In the genomic region with DNA sequence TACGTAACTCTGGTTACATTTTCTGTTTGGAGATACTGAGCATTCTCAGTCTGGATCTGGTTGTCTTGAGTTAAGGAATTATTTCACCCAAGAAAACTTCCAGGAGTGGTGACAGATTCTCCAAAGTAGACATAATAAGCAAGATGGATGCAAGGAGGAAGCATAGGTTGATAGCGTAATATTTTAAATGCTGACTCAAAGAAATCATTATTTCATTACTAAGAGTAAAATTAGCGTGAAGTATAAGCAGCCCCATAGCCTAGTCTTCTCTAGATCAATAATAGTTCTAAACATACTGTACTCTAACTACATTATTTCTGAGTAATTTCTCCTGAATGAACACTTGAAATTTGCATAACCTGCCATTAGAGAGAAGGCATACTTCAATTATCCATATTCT, we compare ENCODE assay signal across 7 cellular contexts. TPM values are rescaled to one million over a fixed set of nuclear protein-coding genes. Genes with fewer than 3 reads are reported as not detected.
"Had no signal": no experiment of that assay in that cellular context is flagged by ENCODE, and none has a peak within 500 bp of the region (broad histone marks: within the 10 kb centered on the region; RNA-seq: fewer than 3 reads in every experiment).

No MANE protein-coding gene starts in this region.

- FAIRE-seq: G401.6, GM12878, GM12891, GM18507, GM19239 had no signal

- DNase-seq: GDM1, GF-D8 had no signal

- ATAC-seq: GM12878 had no signal

- H3K4me3 ChIP-seq: GM12878 had no signal

RNA-seq across cellular contexts. Expression of gene MS4A8, which starts 57.5 kb away (rescaled TPM):
- total RNA-seq: GM12878 had no signal
